In the genomic region with DNA sequence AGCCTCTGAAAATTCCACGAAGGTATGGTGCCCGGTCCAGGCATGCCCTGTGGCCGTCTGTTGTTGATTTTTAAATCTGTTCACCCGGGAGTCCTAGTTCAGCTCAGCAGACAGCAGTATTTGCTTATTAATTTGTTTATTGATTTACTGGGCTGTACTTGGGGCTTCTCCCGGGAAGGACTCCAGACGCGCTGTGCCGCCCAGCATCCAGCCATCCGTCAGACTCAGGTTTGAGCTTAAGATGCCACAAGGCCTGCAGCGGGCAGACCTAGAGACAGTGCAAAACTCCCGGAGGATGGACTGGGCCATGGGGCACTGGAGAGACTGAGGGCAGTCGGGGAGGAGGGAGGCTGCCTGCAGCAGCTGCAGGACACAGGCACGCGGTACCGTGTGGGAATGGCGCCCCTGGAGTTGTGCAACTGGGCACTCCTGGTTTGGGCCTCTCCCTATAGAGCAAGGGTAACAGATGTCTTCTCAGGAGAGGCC, we compare ENCODE assay signal across 12 cellular contexts. TPM values are rescaled to one million over a fixed set of nuclear protein-coding genes. Genes with fewer than 3 reads are reported as not detected.
A peak's percentile ranks its signal among the peaks of the same experiment; 100 is the strongest.
DNase-seq lines count a peak whose midpoint lies in the region; ATAC-seq and TF ChIP-seq lines count a peak whose summit lies in the region.
"Had no signal": no experiment of that assay in that cellular context is flagged by ENCODE, and none has a peak within 500 bp of the region (broad histone marks: within the 10 kb centered on the region; RNA-seq: fewer than 3 reads in every experiment).

No MANE protein-coding gene starts in this region.

- H3K9me3 ChIP-seq in prostate gland = no peaks in the 10 kb centered on the region
- H3K9me3 ChIP-seq in aorta (ENCODE audit: control insufficient read depth, low read length) = no peaks in the 10 kb centered on the region
- H3K9me3 ChIP-seq: ascending aorta had no signal

- no peaks in the 10 kb centered on the region for H3K9me3 Mint-ChIP-seq in activated naive CD8-positive, alpha-beta T cell (ENCODE audit: low read depth)

- H3K27ac ChIP-seq in prostate gland (peak overlapping the region; percentile 59 to 66), aorta (ENCODE audit: low read depth in 1 of 2, low read length in 2 of 2) (no peak overlapping the region)
- H3K27ac ChIP-seq: ascending aorta, SK-N-MC had no signal

- no peaks in the 10 kb centered on the region for H3K36me3 Mint-ChIP-seq in activated naive CD8-positive, alpha-beta T cell
- H3K36me3 Mint-ChIP-seq: naive B cell had no signal

- no peak for TF ChIP-seq POLR2A in prostate gland (IDR thresholded peaks at IDR 0.05)

- 36% methylated on average over 13 of the region's 16 CpGs for WGBS in prostate gland
- WGBS in aorta, 2 donors = 86 to 93% methylated on average over 16 of the region's 16 CpGs

- H3K36me3 ChIP-seq in prostate gland = no peaks in the 10 kb centered on the region
- H3K36me3 ChIP-seq in aorta (ENCODE audit: control insufficient read depth in 1 of 2, insufficient read depth in 2 of 2, low read length in 1 of 2) = no peaks in the 10 kb centered on the region
- H3K36me3 ChIP-seq: ascending aorta had no signal

- ATAC-seq in GM18511 (IDR thresholded peaks at IDR 0.05; ENCODE audit: unreplicated experiment) (peak; percentile 12), aorta (ENCODE audit: low FRiP score) (no peak), GM21423 (IDR thresholded peaks at IDR 0.05; ENCODE audit: unreplicated experiment) (no peak)

- TF ChIP-seq CTCF in prostate gland (IDR thresholded peaks at IDR 0.05) = no peak

- H3K4me1 Mint-ChIP-seq in activated naive CD8-positive, alpha-beta T cell (ENCODE audit: low read depth) = peaks cover 86% of the 10 kb centered on the region

- no peaks in the 10 kb centered on the region for H3K27me3 Mint-ChIP-seq in activated naive CD8-positive, alpha-beta T cell

- intact Hi-C loops in prostate gland (cut with DNase I) (no loop called here), aorta (cut with DNase I) (no loop called here)

- H3K4me3 ChIP-seq in prostate gland (no peak overlapping the region), aorta (ENCODE audit: low read length in 2 of 2) (no peak overlapping the region)
- H3K4me3 ChIP-seq: ascending aorta, SK-N-MC had no signal

- DNase-seq in NCI-H146 (lab: John Stamatoyannopoulos, UW) (peak; percentile 71), prostate gland (ENCODE audit: low spot score) (no peak), GM19240 (ENCODE audit: insufficient read length, low spot score) (no peak), aorta (no peak), GM19238 (ENCODE audit: insufficient read length, low spot score) (no peak)
- DNase-seq: KBM-7 had no signal

- peak overlapping the region; percentile 84 for H3K4me3 Mint-ChIP-seq in activated naive CD8-positive, alpha-beta T cell

- peaks cover 16% of the 10 kb centered on the region for H3K4me1 ChIP-seq in prostate gland (replicated peaks)
- no peaks in the 10 kb centered on the region for H3K4me1 ChIP-seq in aorta (ENCODE audit: control insufficient read depth in 1 of 2, insufficient read depth in 2 of 2, low read length in 2 of 2)
- H3K4me1 ChIP-seq: ascending aorta had no signal

- H3K27ac Mint-ChIP-seq in activated naive CD8-positive, alpha-beta T cell = peak overlapping the region; percentile 96

- H3K27me3 ChIP-seq in prostate gland (replicated peaks; ENCODE audit: insufficient read depth) (no peaks in the 10 kb centered on the region), aorta (ENCODE audit: control insufficient read depth in 1 of 2, insufficient read depth in 2 of 2, low read length in 1 of 2) (no peaks in the 10 kb centered on the region)
- H3K27me3 ChIP-seq: ascending aorta had no signal

RNA-seq across cellular contexts. Expression of gene CCDC167, which starts 17.3 kb away (rescaled TPM):
- total RNA-seq in prostate gland (10 to 100 TPM; 46.9 to 54.6 TPM), aorta (10 to 100 TPM; 11.5 to 13.9 TPM)
- 10 to 100 TPM; 15.8 to 34.1 TPM for polyA plus RNA-seq in aorta

Comparison
In these comparisons a context has a peak if more than half of its experiments do, and no peak if none do; other contexts are left out.
1. H3K27ac ChIP-seq: peak in prostate gland (2 of 2); none in aorta (0 of 2).